Comparison of ENCODE assay signal across 1 cellular context in the genomic region with DNA sequence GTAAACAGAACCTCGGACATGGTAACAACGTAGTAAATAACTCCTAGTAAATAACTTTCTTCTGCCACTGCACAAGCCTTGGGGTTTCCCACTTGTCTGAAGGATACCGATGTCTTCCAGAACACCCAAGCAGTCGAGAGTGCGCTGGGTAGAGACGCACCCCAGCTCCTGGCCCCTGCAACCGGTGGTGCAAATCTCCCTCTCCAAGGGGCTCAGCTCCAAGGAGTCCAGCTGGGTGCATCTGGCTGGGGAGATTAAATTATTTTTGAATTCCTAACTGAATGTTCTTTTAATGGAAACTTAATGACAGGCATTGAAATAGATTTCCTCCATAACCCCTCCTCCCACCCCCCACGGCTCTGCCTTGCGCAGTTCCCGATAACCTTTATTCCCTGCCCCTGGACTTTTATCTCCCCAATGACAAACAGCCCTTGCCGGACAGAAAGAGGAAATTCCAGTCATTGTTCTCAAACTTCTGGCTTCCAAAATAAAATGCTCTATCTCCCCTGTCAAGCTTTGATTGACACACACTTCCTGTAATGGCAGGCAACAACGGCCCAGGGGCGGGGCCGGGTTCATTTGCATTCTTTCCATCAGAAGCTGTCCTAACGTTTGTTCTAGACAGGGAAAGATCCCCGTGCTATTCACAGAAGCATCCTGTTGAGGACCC.
TF ChIP-seq lines count a peak whose summit lies in the region.

No MANE protein-coding gene starts in this region.

TF ChIP-seq in endothelial cell of umbilical vein, 7 proteins besides CTCF, POLR2A, EP300 and RAD21:
- TF ChIP-seq GATA2 (IDR thresholded peaks at IDR 0.05; ENCODE audit: insufficient read depth, insufficient read length, low read depth, low read length): peak; percentile 91
- TF ChIP-seq JUN (IDR thresholded peaks at IDR 0.05; ENCODE audit: borderline replicate concordance, insufficient read depth, insufficient read length, low read depth): peak; percentile 26
- no peak for TF ChIP-seq EZH2 (IDR thresholded peaks at IDR 0.05; ENCODE audit: borderline replicate concordance, low read depth, low read length, severe bottlenecking)
- no peak for TF ChIP-seq MYC (IDR thresholded peaks at IDR 0.05; ENCODE audit: low read depth, low read length)
- peak; percentile 53 for TF ChIP-seq FOS (IDR thresholded peaks at IDR 0.05; ENCODE audit: borderline replicate concordance, insufficient read depth, low read length)
- peak; percentile 77 for TF ChIP-seq POLR2AphosphoS5 (IDR thresholded peaks at IDR 0.05; ENCODE audit: insufficient read depth, low read depth, low read length)
- TF ChIP-seq, protein P1, sequence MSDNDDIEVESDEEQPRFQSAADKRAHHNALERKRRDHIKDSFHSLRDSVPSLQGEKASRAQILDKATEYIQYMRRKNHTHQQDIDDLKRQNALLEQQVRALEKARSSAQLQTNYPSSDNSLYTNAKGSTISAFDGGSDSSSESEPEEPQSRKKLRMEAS (IDR thresholded peaks at IDR 0.05; ENCODE audit: insufficient read depth, insufficient read length): no peak
